Comparison of ENCODE assay signal across 9 cellular contexts in the genomic region with DNA sequence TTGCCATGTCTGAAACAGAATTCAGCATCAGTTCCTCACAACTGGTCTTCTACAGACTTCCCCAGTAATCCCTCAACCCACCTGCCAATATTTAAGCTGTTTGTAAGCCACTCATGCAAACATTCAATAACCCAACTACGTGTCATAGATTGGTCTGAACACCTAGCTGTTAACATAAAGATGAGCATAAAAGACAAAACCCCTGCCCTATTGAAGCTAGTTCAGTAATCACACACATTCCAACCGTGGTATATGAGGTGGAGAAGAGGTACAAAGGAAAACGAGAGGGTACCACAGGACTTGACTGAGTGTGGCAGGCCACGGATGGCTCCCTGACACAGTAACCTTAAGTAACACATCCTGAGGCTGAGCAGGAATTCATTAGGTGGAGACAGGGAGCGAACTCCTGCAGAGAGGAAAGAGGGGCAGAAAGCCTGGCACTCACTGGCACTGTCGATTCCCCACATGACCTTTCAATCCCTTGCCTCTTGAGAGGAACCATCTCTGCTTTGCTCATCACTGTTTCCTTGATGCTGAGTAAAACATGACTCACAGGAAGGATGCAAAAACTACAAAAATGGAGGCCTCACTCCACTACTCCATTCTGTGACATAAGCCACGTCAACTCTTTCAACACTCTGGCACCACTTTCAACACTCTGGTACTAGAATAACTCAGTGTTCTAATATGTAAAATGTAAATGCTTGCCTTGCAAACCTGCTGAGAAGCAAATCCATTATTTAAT. TPM values are rescaled to one million over a fixed set of nuclear protein-coding genes. Genes with fewer than 3 reads are reported as not detected.
A peak's percentile ranks its signal among the peaks of the same experiment; 100 is the strongest.
DNase-seq lines count a peak whose midpoint lies in the region; ATAC-seq, FAIRE-seq and TF ChIP-seq lines count a peak whose summit lies in the region.
"Had no signal": no experiment of that assay in that cellular context is flagged by ENCODE, and none has a peak within 500 bp of the region (broad histone marks: within the 10 kb centered on the region; RNA-seq: fewer than 3 reads in every experiment).

No MANE protein-coding gene starts in this region.

- TF ChIP-seq CTCF in gastrocnemius medialis (IDR thresholded peaks at IDR 0.05 in 4 of 5, conservative IDR thresholded peaks at IDR 0.05 in 1 of 5) (no peak), right atrium auricular region (IDR thresholded peaks at IDR 0.05) (no peak)

- peak overlapping the region; percentile 92 to 97 for H3K27ac Mint-ChIP-seq in effector memory CD8-positive, alpha-beta T cell

- in situ Hi-C loops in gastrocnemius medialis (cut with MboI; ENCODE audit: low sequenced_read_pairs in 4 of 4), result loop anchor here in 2 of 4 donors (10.0 to 25.0 kb wide), 2 partner anchors 175 to 532 kb away; no protein-coding TSS in a partner anchor

- intact Hi-C loops in gastrocnemius medialis (cut with DNase I; ENCODE audit: low total_unique reads), result loop anchor here (5.0 kb wide), 1 partner anchor 108 kb away; the partner anchor contains the start of gene RAB7A

- H3K4me1 ChIP-seq in gastrocnemius medialis (peaks cover 33% of the 10 kb centered on the region in 2 donors), right atrium auricular region (peaks cover 0 to 43% of the 10 kb centered on the region in 2 donors)

- no peaks in the 10 kb centered on the region for H3K9me3 ChIP-seq in gastrocnemius medialis
- no peaks in the 10 kb centered on the region for H3K9me3 ChIP-seq in right atrium auricular region

- TF ChIP-seq POLR2A in H54 (IDR thresholded peaks at IDR 0.05; ENCODE audit: low read depth, low read length) (no peak), gastrocnemius medialis (IDR thresholded peaks at IDR 0.05) (no peak)

- ATAC-seq in effector memory CD8-positive, alpha-beta T cell (replicated peaks), result no peak
- ATAC-seq in gastrocnemius medialis, result no peak
- no peak for ATAC-seq in GM18519 (IDR thresholded peaks at IDR 0.05; ENCODE audit: low FRiP score, unreplicated experiment)
- ATAC-seq: esophagus mucosa had no signal

- peaks cover 7 to 50% of the 10 kb centered on the region in 2 donors for H3K36me3 ChIP-seq in gastrocnemius medialis
- peaks cover 48% of the 10 kb centered on the region for H3K36me3 ChIP-seq in right atrium auricular region

- H3K27me3 ChIP-seq in gastrocnemius medialis (no peaks in the 10 kb centered on the region), right atrium auricular region (no peaks in the 10 kb centered on the region)

- H3K4me3 ChIP-seq in gastrocnemius medialis (peak overlapping the region in 1 of 4 donors; percentile 77), right atrium auricular region (no peak overlapping the region)

- peak; percentile 74 for DNase-seq in H54 (ENCODE audit: insufficient read length, low spot score)
- DNase-seq in RPMI7951 (ENCODE audit: low read depth), result peak; percentile 87
- no peak for DNase-seq in effector memory CD8-positive, alpha-beta T cell
- no peak for DNase-seq in gastrocnemius medialis
- no peak for DNase-seq in right atrium auricular region (ENCODE audit: low spot score)
- no peak for DNase-seq in GOT3 (lab: John Stamatoyannopoulos, UW)
- DNase-seq in occipital lobe (lab: John Stamatoyannopoulos, UW), result no peak

- peak overlapping the region; percentile 92 to 100 for H3K4me3 Mint-ChIP-seq in effector memory CD8-positive, alpha-beta T cell

- no peaks in the 10 kb centered on the region for H3K27me3 Mint-ChIP-seq in effector memory CD8-positive, alpha-beta T cell

- H3K4me1 Mint-ChIP-seq in effector memory CD8-positive, alpha-beta T cell (ENCODE audit: low read depth in 2 of 2), result peaks cover 16 to 19% of the 10 kb centered on the region in 2 donors

- no peaks in the 10 kb centered on the region for H3K9me3 Mint-ChIP-seq in effector memory CD8-positive, alpha-beta T cell

- FAIRE-seq in H54 (lab: Jason Lieb, UNC), result peak; percentile 55

- H3K27ac ChIP-seq in gastrocnemius medialis, result peak overlapping the region; percentile 85 to 95 (median 90)
- H3K27ac ChIP-seq in right atrium auricular region, result peak overlapping the region in 1 of 2 donors; percentile 92

- H3K36me3 Mint-ChIP-seq in effector memory CD8-positive, alpha-beta T cell (ENCODE audit: insufficient read depth), result peaks cover 73% of the 10 kb centered on the region

RNA-seq across cellular contexts. Expression of gene RPN1, which starts 31.3 kb away (rescaled TPM):
- total RNA-seq in RPMI7951 (2014; rRNA removed; shearing (Covaris generic)), result 423 and 449 TPM in 2 replicates
- 100 to 1,000 TPM; 197 to 219 (median 212) TPM for total RNA-seq in gastrocnemius medialis
- total RNA-seq in right atrium auricular region, result 100 to 1,000 TPM; 168 to 189 TPM
- total RNA-seq in occipital lobe, result 181 TPM

Comparison
In these comparisons a context has a peak if more than half of its experiments do, and no peak if none do; other contexts are left out.
1. DNase-seq: peak in H54 (single experiment) and RPMI7951 (single experiment); none in effector memory CD8-positive, alpha-beta T cell (0 of 3), gastrocnemius medialis (0 of 2), right atrium auricular region (single experiment), GOT3 (single experiment) and occipital lobe (single experiment).